ENCODE assay signal across 26 cellular contexts in the genomic region with DNA sequence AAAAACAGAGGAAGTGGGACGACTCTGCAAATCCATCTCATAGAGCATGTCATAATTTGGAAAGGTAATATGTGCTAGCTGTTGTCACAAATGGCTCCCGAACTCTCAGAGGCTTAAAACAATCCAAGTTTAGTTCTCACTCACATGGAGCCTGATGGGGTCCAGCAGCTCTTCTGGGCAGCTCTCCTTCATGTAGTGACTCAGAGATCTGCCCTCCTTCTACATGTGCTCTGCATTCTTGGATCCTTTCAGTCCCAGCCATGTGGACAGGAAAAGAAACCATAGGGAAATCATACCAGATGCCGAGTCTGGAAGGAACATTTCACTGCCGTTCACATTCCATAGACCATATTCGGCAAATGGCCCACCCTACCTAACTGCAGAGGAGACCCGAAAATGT.
A peak's percentile ranks its signal among the peaks of the same experiment; 100 is the strongest.
DNase-seq lines count a peak whose midpoint lies in the region; ATAC-seq and TF ChIP-seq lines count a peak whose summit lies in the region.
"Had no signal": no experiment of that assay in that cellular context is flagged by ENCODE, and none has a peak within 500 bp of the region (broad histone marks: within the 10 kb centered on the region; RNA-seq: fewer than 3 reads in every experiment).

No MANE protein-coding gene starts in this region.

- no peak overlapping the region for H2BK120ac ChIP-seq in IMR-90 (ENCODE audit: low read depth, low read length)

- H3K9me1 ChIP-seq in IMR-90 (ENCODE audit: insufficient read depth, low read length), result no peaks in the 10 kb centered on the region

- H2BK15ac ChIP-seq in IMR-90 (ENCODE audit: low read depth, low read length), result no peak overlapping the region

- WGBS in IMR-90 (ENCODE audit: extremely low coverage in 2 of 2, insufficient read length in 1 of 2), 2 experiments, result no CpG with 5 or more reads among the region's 6 CpGs
- WGBS in right cardiac atrium, result 60% methylated on average over 6 of the region's 6 CpGs
- 74% methylated on average over 6 of the region's 6 CpGs for WGBS in suprapubic skin

- no peak overlapping the region for H3K4me2 ChIP-seq in IMR-90 (ENCODE audit: low read depth, low read length)

- BruUV-seq in IMR-90 (replicated peaks; lab: Mats Ljungman, UMichigan), result no TSS peak

- CTCF ChIA-PET in BJ (lab: Yijun Ruan, JAX), result no interaction called here
- CTCF ChIA-PET in IMR-90 (lab: Yijun Ruan, JAX), result no interaction called here

- H3K27ac ChIP-seq in IMR-90 (ENCODE audit: insufficient read depth, low read length) (no peak overlapping the region), right cardiac atrium (ENCODE audit: low read length) (no peak overlapping the region), suprapubic skin (no peak overlapping the region)
- H3K27ac ChIP-seq: dorsolateral prefrontal cortex, left lung, neutrophil, thoracic aorta, uterus had no signal

- H4K8ac ChIP-seq in IMR-90 (ENCODE audit: low read depth in 2 of 2, low read length in 2 of 2), result no peak overlapping the region

- no peak overlapping the region for H3K4ac ChIP-seq in IMR-90 (ENCODE audit: low read depth, low read length)

- H3K4me1 ChIP-seq in IMR-90 (ENCODE audit: control insufficient read depth, insufficient read depth, low read length), result peaks cover 4% of the 10 kb centered on the region
- peaks cover 11% of the 10 kb centered on the region for H3K4me1 ChIP-seq in right cardiac atrium (ENCODE audit: control insufficient read depth, insufficient read depth, low read length)
- H3K4me1 ChIP-seq in suprapubic skin, result peaks cover 17% of the 10 kb centered on the region

- no peak overlapping the region for H2AFZ ChIP-seq in IMR-90 (replicated peaks; ENCODE audit: low read length, poor library complexity)

- no peak overlapping the region for H3K9ac ChIP-seq in IMR-90 (ENCODE audit: low read depth, low read length)

- H2AK9ac ChIP-seq in IMR-90 (replicated peaks; ENCODE audit: low read depth, low read length, poor library complexity), result no peak overlapping the region

- H4K20me1 ChIP-seq in IMR-90 (ENCODE audit: insufficient read depth, low read length), result no peaks in the 10 kb centered on the region

- no peak for TF ChIP-seq RAD21 in IMR-90 (IDR thresholded peaks at IDR 0.05; ENCODE audit: low read length)

- peak; percentile 50 for DNase-seq in BJ (ENCODE audit: low read depth)
- DNase-seq in IMR-90, result peak; percentile 38
- peak; percentile 79 for DNase-seq in fibroblast of mammary gland (ENCODE audit: low read depth)
- peak; percentile 43 to 65 (median 65) for DNase-seq in right cardiac atrium
- no peak for DNase-seq in activated T-cell treated with anti-CD3 and anti-CD28 coated beads, Interleukin-2, amount 50 U/mL, for 48 hours
- DNase-seq in suprapubic skin (ENCODE audit: low spot score in 2 of 2), result no peak
- DNase-seq in NOMO-1 (lab: John Stamatoyannopoulos, UW; ENCODE audit: unreplicated experiment in 2 of 2), result no peak
- DNase-seq: activated CD4-positive, alpha-beta memory T cell treated with anti-CD3 and anti-CD28 coated beads, Interleukin-2, amount 10 ng/mL, durations not matched to agents 7 days and 5 days; AML-193; CD8-positive, alpha-beta T cell; DMS 273 treated with DMSO at 0.1 percent for 48 hours; dorsolateral prefrontal cortex; left lung; MG63; naive B cell; NCI-H2029; NCI-H526 treated with DMSO at 0.1 percent for 48 hours; stimulated activated naive CD4-positive, alpha-beta T cell treated with Interleukin-2 at 50 U/mL for 16 hours; T-cell; uterus had no signal

- TF ChIP-seq POLR2A in IMR-90 (IDR thresholded peaks at IDR 0.05; ENCODE audit: low read depth, low read length) (no peak), suprapubic skin (IDR thresholded peaks at IDR 0.05) (no peak)

- TF ChIP-seq CTCF in BJ (IDR thresholded peaks at IDR 0.05; ENCODE audit: insufficient read depth, low read depth, low read length) (no peak), IMR-90 (conservative IDR thresholded peaks at IDR 0.05; ENCODE audit: low read depth, low read length) (no peak), fibroblast of mammary gland (conservative IDR thresholded peaks at IDR 0.05; ENCODE audit: control insufficient read depth, insufficient read depth, low read depth, low read length) (no peak), suprapubic skin (IDR thresholded peaks at IDR 0.05) (no peak)

- no peak overlapping the region for H2AK5ac ChIP-seq in IMR-90 (ENCODE audit: low read depth, low read length)

- dilution Hi-C loops in IMR-90 (cut with HindIII; ENCODE audit: low sequenced_read_pairs, unreplicated experiment), result no loop called here

- intact Hi-C loops in IMR-90 (cut with micrococcal nuclease), result no loop called here
- intact Hi-C loops in right cardiac atrium (cut with DNase I), result no loop called here

- H4K91ac ChIP-seq in IMR-90 (ENCODE audit: insufficient read depth, low read depth, low read length), result no peak overlapping the region

- H3K14ac ChIP-seq in IMR-90 (replicated peaks; ENCODE audit: low read depth, low read length), result no peak overlapping the region

- no peak overlapping the region for H3K56ac ChIP-seq in IMR-90 (ENCODE audit: extremely low read depth, insufficient read depth, low read length)

- H3K36me3 ChIP-seq in BJ (ENCODE audit: control insufficient read depth, insufficient read depth, low read length), result no peaks in the 10 kb centered on the region
- H3K36me3 ChIP-seq in IMR-90 (ENCODE audit: control insufficient read depth, insufficient read depth, low read length), result no peaks in the 10 kb centered on the region
- H3K36me3 ChIP-seq in suprapubic skin, result no peaks in the 10 kb centered on the region
- H3K36me3 ChIP-seq: left lung, MG63, neutrophil, thoracic aorta, uterus had no signal

- no peak overlapping the region for H3K23ac ChIP-seq in IMR-90 (ENCODE audit: low read depth, low read length)

- ATAC-seq in IMR-90 (ENCODE audit: low read depth) (no peak), right cardiac atrium (peak; percentile 12 to 55), HG03159 (IDR thresholded peaks at IDR 0.05; ENCODE audit: unreplicated experiment) (no peak)
- ATAC-seq: activated CD4-positive, CD25-positive, alpha-beta regulatory T cell treated with anti-CD3 and anti-CD28 coated beads, Interleukin-2, amount 50 U/mL, for 24 hours; CD8-positive, alpha-beta T cell; K562; left lung; Panc1; T-cell had no signal

- no peak overlapping the region for H2BK5ac ChIP-seq in IMR-90 (ENCODE audit: low read depth, low read length, poor library complexity, severe bottlenecking)

- H3K4me3 ChIP-seq in BJ (ENCODE audit: low read depth, low read length) (no peak overlapping the region), IMR-90 (ENCODE audit: insufficient read depth, low read depth, low read length) (no peak overlapping the region), fibroblast of mammary gland (ENCODE audit: control insufficient read depth, low read depth, low read length) (no peak overlapping the region), right cardiac atrium (ENCODE audit: low read length) (no peak overlapping the region), suprapubic skin (no peak overlapping the region)
- H3K4me3 ChIP-seq: dorsolateral prefrontal cortex, K562, left lung, MG63, thoracic aorta, uterus had no signal

- no peak overlapping the region for H3K18ac ChIP-seq in IMR-90 (ENCODE audit: low read depth, low read length)

- no peaks in the 10 kb centered on the region for H3K9me3 ChIP-seq in IMR-90 (ENCODE audit: control insufficient read depth, insufficient read depth, low read length)
- no peaks in the 10 kb centered on the region for H3K9me3 ChIP-seq in right cardiac atrium (ENCODE audit: control insufficient read depth, low read length)
- no peaks in the 10 kb centered on the region for H3K9me3 ChIP-seq in suprapubic skin
- H3K9me3 ChIP-seq: left lung, MG63, neutrophil, thoracic aorta, uterus had no signal

- H3K79me1 ChIP-seq in IMR-90 (ENCODE audit: low read depth in 1 of 2, low read length in 2 of 2), result no peaks in the 10 kb centered on the region

- no peaks in the 10 kb centered on the region for H3K27me3 ChIP-seq in BJ (ENCODE audit: control insufficient read depth, insufficient read depth, low read length)
- peaks cover 5% of the 10 kb centered on the region for H3K27me3 ChIP-seq in IMR-90 (ENCODE audit: control insufficient read depth, insufficient read depth, low read length)
- H3K27me3 ChIP-seq in right cardiac atrium (ENCODE audit: control insufficient read depth, insufficient read depth), result no peaks in the 10 kb centered on the region
- H3K27me3 ChIP-seq in suprapubic skin, result no peaks in the 10 kb centered on the region
- H3K27me3 ChIP-seq: dorsolateral prefrontal cortex, left lung, MG63, neutrophil, uterus had no signal

- POLR2A ChIA-PET in BJ (lab: Charles Lee) (no interaction called here), IMR-90 (lab: Charles Lee; ENCODE audit: unreplicated experiment) (no interaction called here)

- in situ Hi-C loops in IMR-90 (cut with MboI; ENCODE audit: low sequenced_read_pairs), result no loop called here

- TF ChIP-seq EP300 in suprapubic skin (IDR thresholded peaks at IDR 0.05), result no peak

- no peak overlapping the region for H2BK20ac ChIP-seq in IMR-90 (ENCODE audit: low read depth, low read length)

- no peak overlapping the region for H4K5ac ChIP-seq in IMR-90 (ENCODE audit: low read depth, low read length)

TF ChIP-seq in IMR-90, 13 proteins besides CTCF, POLR2A, EP300 and RAD21 (continues in another document):
- TF ChIP-seq RCOR1 (IDR thresholded peaks at IDR 0.05; ENCODE audit: insufficient replicate concordance, low read length), result no peak
- TF ChIP-seq, protein P1, sequence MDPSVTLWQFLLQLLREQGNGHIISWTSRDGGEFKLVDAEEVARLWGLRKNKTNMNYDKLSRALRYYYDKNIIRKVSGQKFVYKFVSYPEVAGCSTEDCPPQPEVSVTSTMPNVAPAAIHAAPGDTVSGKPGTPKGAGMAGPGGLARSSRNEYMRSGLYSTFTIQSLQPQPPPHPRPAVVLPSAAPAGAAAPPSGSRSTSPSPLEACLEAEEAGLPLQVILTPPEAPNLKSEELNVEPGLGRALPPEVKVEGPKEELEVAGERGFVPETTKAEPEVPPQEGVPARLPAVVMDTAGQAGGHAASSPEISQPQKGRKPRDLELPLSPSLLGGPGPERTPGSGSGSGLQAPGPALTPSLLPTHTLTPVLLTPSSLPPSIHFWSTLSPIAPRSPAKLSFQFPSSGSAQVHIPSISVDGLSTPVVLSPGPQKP (IDR thresholded peaks at IDR 0.05; ENCODE audit: borderline replicate concordance, low read depth, low read length), result no peak
- no peak for TF ChIP-seq RFX5 (IDR thresholded peaks at IDR 0.05; ENCODE audit: low read depth, low read length)
- TF ChIP-seq FOS (IDR thresholded peaks at IDR 0.05; ENCODE audit: low read depth, low read length), result no peak
- no peak for TF ChIP-seq CEBPB (IDR thresholded peaks at IDR 0.05; ENCODE audit: low read depth, low read length)
- no peak for TF ChIP-seq SMC3 (IDR thresholded peaks at IDR 0.05; ENCODE audit: low read depth, low read length)
- TF ChIP-seq MAFK (IDR thresholded peaks at IDR 0.05; ENCODE audit: low read depth, low read length), result no peak
- no peak for TF ChIP-seq MAZ (IDR thresholded peaks at IDR 0.05; ENCODE audit: borderline replicate concordance, low read depth, low read length)
- no peak for TF ChIP-seq MXI1 (IDR thresholded peaks at IDR 0.05; ENCODE audit: borderline replicate concordance, low read depth, low read length)
- TF ChIP-seq CHD1 (IDR thresholded peaks at IDR 0.05; ENCODE audit: low read depth, low read length), result no peak
- no peak for TF ChIP-seq NFE2L2 (IDR thresholded peaks at IDR 0.05; ENCODE audit: low read depth, low read length)
- no peak for TF ChIP-seq BHLHE40 (IDR thresholded peaks at IDR 0.05; ENCODE audit: low read depth, low read length)

Comparison
In these comparisons a context has a peak if more than half of its experiments do, and no peak if none do; other contexts are left out.
1. DNase-seq: peak in BJ (single experiment), IMR-90 (single experiment), fibroblast of mammary gland (single experiment) and right cardiac atrium (3 of 3); none in activated T-cell treated with anti-CD3 and anti-CD28 coated beads, Interleukin-2, amount 50 U/mL, for 48 hours (0 of 2), suprapubic skin (0 of 2) and NOMO-1 (0 of 2).
2. ATAC-seq: peak in right cardiac atrium (2 of 2); none in IMR-90 (single experiment) and HG03159 (single experiment).